Comparison of ENCODE assay signal across 14 cellular contexts in the genomic region with DNA sequence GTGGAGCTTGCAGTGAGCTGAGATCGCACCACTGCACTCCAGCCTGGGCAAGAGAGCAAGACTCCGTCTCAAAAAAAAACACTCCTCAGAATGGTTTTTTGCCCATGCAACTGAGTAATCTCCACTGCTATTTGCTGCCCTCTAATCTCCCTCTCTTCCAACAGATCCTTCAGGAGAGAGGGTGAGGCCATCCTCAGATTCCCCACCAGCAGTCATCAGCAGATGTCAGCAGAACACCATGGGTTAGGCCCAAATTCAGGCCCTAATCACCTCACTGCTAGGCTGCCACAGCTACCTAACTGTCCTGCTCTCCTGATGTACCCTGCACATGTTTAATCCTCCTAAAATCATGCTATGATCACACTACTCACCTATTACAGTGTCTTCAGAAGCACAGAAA.
DNase-seq lines count a peak whose midpoint lies in the region; ATAC-seq and TF ChIP-seq lines count a peak whose summit lies in the region.
"Had no signal": no experiment of that assay in that cellular context is flagged by ENCODE, and none has a peak within 500 bp of the region (broad histone marks: within the 10 kb centered on the region; RNA-seq: fewer than 3 reads in every experiment).

No MANE protein-coding gene starts in this region.

- H3K36me3 ChIP-seq in DND-41 (ENCODE audit: insufficient read depth, low read length), result no peaks in the 10 kb centered on the region
- H3K36me3 ChIP-seq in RWPE2 (ENCODE audit: low read depth), result no peaks in the 10 kb centered on the region; the same call in 1 of the 2 replicates
- H3K36me3 ChIP-seq: neutrophil had no signal

- H3K9me3 ChIP-seq in DND-41 (ENCODE audit: insufficient read depth, low read length, severe bottlenecking), result no peaks in the 10 kb centered on the region
- no peaks in the 10 kb centered on the region for H3K9me3 ChIP-seq in RWPE2 (ENCODE audit: severe bottlenecking)
- H3K9me3 ChIP-seq: neutrophil had no signal

- no peak overlapping the region for H3K27ac ChIP-seq in DND-41 (ENCODE audit: low read length)
- no peak overlapping the region for H3K27ac ChIP-seq in RWPE2 (ENCODE audit: poor library complexity, severe bottlenecking)
- H3K27ac ChIP-seq: neutrophil had no signal

- TF ChIP-seq CTCF in DND-41 (IDR thresholded peaks at IDR 0.05; ENCODE audit: borderline replicate concordance, extremely low read depth, low read length, poor library complexity, severe bottlenecking) (peak; percentile 31), RWPE2 (IDR thresholded peaks at IDR 0.05; ENCODE audit: poor library complexity, severe bottlenecking) (no peak), omental fat pad (IDR thresholded peaks at IDR 0.05) (no peak)

- H3K4me3 ChIP-seq in DND-41 (ENCODE audit: low read depth in 1 of 2, low read length in 2 of 2), result no peak overlapping the region
- no peak overlapping the region for H3K4me3 ChIP-seq in RWPE2 (ENCODE audit: severe bottlenecking)
- H3K4me3 ChIP-seq: dorsolateral prefrontal cortex had no signal

- peak; percentile 52; the same call in 1 of the 3 replicates for ATAC-seq in DND-41 (ENCODE audit: insufficient read depth, low read depth)
- peak; percentile 10 for ATAC-seq in GM21360 (IDR thresholded peaks at IDR 0.05; ENCODE audit: unreplicated experiment)
- ATAC-seq in RWPE2 (ENCODE audit: low read depth), result peak; percentile 29; the same call in 1 of the 3 replicates
- ATAC-seq in omental fat pad (ENCODE audit: low FRiP score), result no peak
- ATAC-seq in GM21526 (IDR thresholded peaks at IDR 0.05; ENCODE audit: low FRiP score, unreplicated experiment), result no peak
- ATAC-seq in GM19452 (IDR thresholded peaks at IDR 0.05; ENCODE audit: unreplicated experiment), result no peak

- no peaks in the 10 kb centered on the region for H3K79me2 ChIP-seq in DND-41 (ENCODE audit: insufficient read depth, low read length)

- DNase-seq in DND-41 (no peak), RWPE2 (ENCODE audit: low spot score) (no peak), islet precursor cell (peak; percentile 61), omental fat pad (ENCODE audit: low spot score) (no peak), pons (ENCODE audit: low spot score) (no peak)
- DNase-seq: activated gamma-delta T cell treated with Interleukin-2 at 50 U/mL for 16 hours; dorsolateral prefrontal cortex; NCI-H526; stimulated activated CD4-positive, alpha-beta T cell treated with anti-CD3 and anti-CD28 coated beads, Interleukin-4, amount 100 ng/mL, for 4 hours; T-helper 9 cell had no signal

- no peak overlapping the region for H2AFZ ChIP-seq in DND-41 (ENCODE audit: low read depth, low read length)

- H3K4me1 ChIP-seq in DND-41 (ENCODE audit: insufficient read depth, low read length) (no peaks in the 10 kb centered on the region), RWPE2 (ENCODE audit: insufficient read depth, poor library complexity, severe bottlenecking) (peaks cover 7% of the 10 kb centered on the region)

- H3K9ac ChIP-seq in DND-41 (ENCODE audit: low read depth, low read length), result no peak overlapping the region

- H3K27me3 ChIP-seq in DND-41 (ENCODE audit: insufficient read depth, low read length, poor library complexity) (no peaks in the 10 kb centered on the region), RWPE2 (ENCODE audit: insufficient read depth, poor library complexity, severe bottlenecking) (no peaks in the 10 kb centered on the region)
- H3K27me3 ChIP-seq: dorsolateral prefrontal cortex, neutrophil had no signal

- no peaks in the 10 kb centered on the region for H4K20me1 ChIP-seq in DND-41 (ENCODE audit: insufficient read depth, low read length)

- no peak overlapping the region for H3K4me2 ChIP-seq in DND-41 (ENCODE audit: insufficient read depth, low read length)

Comparison
In these comparisons a context has a peak if more than half of its experiments do, and no peak if none do; other contexts are left out.
1. ATAC-seq: peak in DND-41 (single experiment), GM21360 (single experiment) and RWPE2 (single experiment); none in omental fat pad (single experiment), GM21526 (single experiment) and GM19452 (single experiment).